In genomic region chr9:6080154-6080716, GRCh38 we compare ENCODE assay signal across 9 cellular contexts.
DNase-seq lines count a peak whose midpoint lies in the region; ATAC-seq, FAIRE-seq and TF ChIP-seq lines count a peak whose summit lies in the region.
"Had no signal": no experiment of that assay in that cellular context is flagged by ENCODE, and none has a peak within 500 bp of the region (broad histone marks: within the 10 kb centered on the region; RNA-seq: fewer than 3 reads in every experiment).

No MANE protein-coding gene starts in this region.

- H3K9ac ChIP-seq in H1 (replicated peaks in 1 of 4; ENCODE audit: extremely low read depth in 1 of 4, low read depth in 3 of 4, low read length in 3 of 4): peak overlapping the region in 2 of 4 experiments; percentile 9 to 12; a peak in 2 of 7 replicates

- no peaks in the 10 kb centered on the region for H3K9me3 Mint-ChIP-seq in memory B cell

- no peak overlapping the region for H4K91ac ChIP-seq in H1 (replicated peaks; ENCODE audit: insufficient read length, low read length)

- peak in 1 of 2 experiments; percentile 86; a peak in 2 of 3 replicates for TF ChIP-seq POLR2A in H1 (IDR thresholded peaks at IDR 0.05; ENCODE audit: control extremely low read depth in 1 of 2, low read depth in 2 of 2, low read length in 2 of 2)

- peak; percentile 93 for DNase-seq in NCI-H69 (lab: John Stamatoyannopoulos, UW)
- DNase-seq in activated CD8-positive, alpha-beta memory T cell treated with anti-CD3 and anti-CD28 coated beads for 48 hours (ENCODE audit: low read depth in 2 of 3, low spot score in 2 of 3): peak; percentile 15 to 35 (median 24)
- peak; percentile 92 to 99 for DNase-seq in H1 (ENCODE audit: low read depth in 1 of 2, low spot score in 2 of 2)
- peak; percentile 31 to 48 for DNase-seq in memory B cell (ENCODE audit: low spot score in 2 of 2)
- DNase-seq in stimulated activated CD8-positive, alpha-beta memory T cell treated with anti-CD3 and anti-CD28 coated beads, Interleukin-12 subunit alpha, Interleukin-12 subunit beta, amount 100 ng/mL, for 24 hours (ENCODE audit: extremely low read depth): peak; percentile 27

- no peak overlapping the region for H2BK15ac ChIP-seq in H1 (ENCODE audit: low read length)

- CTCF ChIA-PET in H1 (lab: Charles Lee; ENCODE audit: partially characterized antibody): interaction anchor here (0.6 to 4.1 kb wide), 12 partner anchors 9 to 407 kb away, joined by 3 to 17 read pairs (median 3); no protein-coding TSS in a partner anchor

- no peaks in the 10 kb centered on the region for H4K20me1 ChIP-seq in H1 (replicated peaks in 1 of 2; ENCODE audit: control insufficient read depth in 1 of 2, insufficient read depth in 2 of 2, low read length in 2 of 2)

- no peaks in the 10 kb centered on the region for H3K79me2 ChIP-seq in H1 (ENCODE audit: control insufficient read depth in 1 of 2, insufficient read depth in 2 of 2, low read length in 2 of 2)

- no peaks in the 10 kb centered on the region for H3K9me3 ChIP-seq in H1 (ENCODE audit: insufficient read depth in 2 of 2, low read depth in 1 of 2, low read length in 1 of 2)

- peaks cover 1% of the 10 kb centered on the region; the same call in 1 of the 2 replicates for H3K23me2 ChIP-seq in H1 (ENCODE audit: low read depth, low read length)

- H3K27me3 Mint-ChIP-seq in memory B cell: peaks cover 2% of the 10 kb centered on the region

- no peak overlapping the region for H4K5ac ChIP-seq in H1 (ENCODE audit: insufficient read length, low read depth, low read length)

- H3K36me3 ChIP-seq in H1 (ENCODE audit: control insufficient read depth in 2 of 4, insufficient read depth in 4 of 4, low read length in 3 of 4): no peaks in the 10 kb centered on the region

- peaks cover 2% of the 10 kb centered on the region for H3K36me3 Mint-ChIP-seq in memory B cell

- 8% methylated on average over 15 of the region's 18 CpGs; no CpG with 5 or more reads in 1 of the 2 experiments for WGBS in H1 (ENCODE audit: extremely low coverage in 1 of 2, insufficient coverage in 1 of 2, insufficient read length in 1 of 2, insufficient replicate concordance in 2 of 2, low coverage in 1 of 2, low lambda C conversion rate in 2 of 2, missing lambda C conversion rate in 1 of 2), 2 experiments

- peak overlapping the region; percentile 63 to 76 for H3K4me2 ChIP-seq in H1 (ENCODE audit: insufficient read depth in 1 of 2, low read depth in 2 of 2, low read length in 2 of 2)

- peak overlapping the region; percentile 79 for H3K27ac Mint-ChIP-seq in memory B cell

- FAIRE-seq in H1 (lab: Jason Lieb, UNC): peak; percentile 94

- peak overlapping the region; percentile 49 for H3K27ac ChIP-seq in 22Rv1
- 0 out of 2 replicates have a peak overlapping the region, but pooled peaks have one; percentile 46 for H3K27ac ChIP-seq in H1 (ENCODE audit: low read depth, low read length)
- H3K27ac ChIP-seq: C4-2B had no signal

- no peak overlapping the region for H3K4ac ChIP-seq in H1 (replicated peaks; ENCODE audit: insufficient read length, low read depth, low read length)

- H2BK12ac ChIP-seq in H1 (ENCODE audit: low read depth, low read length): 0 out of 2 replicates have a peak overlapping the region, but pooled peaks have one; percentile 68

- ATAC-seq in GM19023 (IDR thresholded peaks at IDR 0.05; ENCODE audit: unreplicated experiment): peak; percentile 94
- ATAC-seq in HG03432 (IDR thresholded peaks at IDR 0.05; ENCODE audit: unreplicated experiment): peak; percentile 97
- peak; percentile 94 for ATAC-seq in memory B cell (ENCODE audit: low read depth)

- no peak overlapping the region for H3K14ac ChIP-seq in H1 (ENCODE audit: insufficient read length)

- H3K79me1 ChIP-seq in H1 (ENCODE audit: low read depth, low read length): no peaks in the 10 kb centered on the region

- H3K4me1 Mint-ChIP-seq in memory B cell: peaks cover 6% of the 10 kb centered on the region

- peaks cover 0 to 12% (median 5%) of the 10 kb centered on the region in 4 experiments; a peak in 3 of 7 replicates for H3K4me1 ChIP-seq in H1 (replicated peaks in 1 of 4; ENCODE audit: control insufficient read depth in 3 of 4, insufficient read depth in 4 of 4, low read length in 3 of 4)

- peak overlapping the region; percentile 24 for H2BK120ac ChIP-seq in H1 (replicated peaks; ENCODE audit: low read depth, low read length)

- no peak overlapping the region for H4K8ac ChIP-seq in H1 (ENCODE audit: extremely low read depth, insufficient read depth, low read length)

- TF ChIP-seq CTCF in 22Rv1 (IDR thresholded peaks at IDR 0.05): no peak
- TF ChIP-seq CTCF in H1 (IDR thresholded peaks at IDR 0.05; ENCODE audit: control extremely low read depth in 1 of 3, insufficient read depth in 1 of 3, low read depth in 1 of 3, low read length in 3 of 3): peak in 2 of 3 experiments; percentile 0 to 16; a peak in 2 of 4 replicates

- H2AK5ac ChIP-seq in H1 (ENCODE audit: low read depth, low read length): no peak overlapping the region

- H3K23ac ChIP-seq in H1 (ENCODE audit: insufficient read length): no peak overlapping the region

- H2BK5ac ChIP-seq in H1 (ENCODE audit: low read depth, low read length): peak overlapping the region; percentile 71; the same call in 1 of the 2 replicates

- no peak for TF ChIP-seq EP300 in H1 (IDR thresholded peaks at IDR 0.05; ENCODE audit: borderline replicate concordance in 1 of 2, low read depth in 2 of 2, low read length in 2 of 2)

- H2AFZ ChIP-seq in H1 (ENCODE audit: low read length): no peak overlapping the region

- TF ChIP-seq RAD21 in H1 (IDR thresholded peaks at IDR 0.05 in 1 of 2, conservative IDR thresholded peaks at IDR 0.05 in 1 of 2; ENCODE audit: low read depth in 2 of 2, low read length in 2 of 2): peak in 1 of 2 experiments; percentile 5; a peak in 1 of 4 replicates

- H3K27me3 ChIP-seq in H1 (replicated peaks in 1 of 4; ENCODE audit: control insufficient read depth in 3 of 4, extremely low read depth in 1 of 4, insufficient read depth in 3 of 4, low read length in 3 of 4): no peaks in the 10 kb centered on the region

- POLR2A ChIA-PET in H1 (lab: Charles Lee; ENCODE audit: partially characterized antibody): interaction anchor here (0.6 to 3.2 kb wide), 9 partner anchors 9 to 333 kb away, joined by 3 to 10 read pairs (median 7); partner anchors contain the start of gene UHRF2

- peak overlapping the region; percentile 78 for H3K18ac ChIP-seq in H1 (ENCODE audit: extremely low read depth, low read length)

- peak overlapping the region; percentile 93 for H3K4me3 Mint-ChIP-seq in memory B cell

- H2BK20ac ChIP-seq in H1 (ENCODE audit: low read length): no peak overlapping the region

- peak overlapping the region in 3 of 4 experiments; percentile 15 to 49 (median 41); a peak in 4 of 8 replicates for H3K4me3 ChIP-seq in H1 (ENCODE audit: extremely low read depth in 1 of 4, insufficient read depth in 2 of 4, low read depth in 3 of 4, low read length in 4 of 4)

- H3K56ac ChIP-seq in H1 (replicated peaks; ENCODE audit: insufficient read length, low read depth, low read length): no peak overlapping the region

TF ChIP-seq in H1, 55 proteins besides CTCF, POLR2A, EP300 and RAD21 (continues in another document):
- peak; percentile 29 to 88; a peak in 2 of 4 replicates for TF ChIP-seq SIN3A (conservative IDR thresholded peaks at IDR 0.05 in 1 of 2, IDR thresholded peaks at IDR 0.05 in 1 of 2; ENCODE audit: low read depth in 1 of 2, low read length in 2 of 2)
- peak; percentile 11; the same call in 1 of the 2 replicates for TF ChIP-seq CHD2 (IDR thresholded peaks at IDR 0.05; ENCODE audit: low read length)
- TF ChIP-seq ATF2 (IDR thresholded peaks at IDR 0.05; ENCODE audit: low read length): no peak; the same call in 1 of the 2 replicates
- TF ChIP-seq ZNF274 (IDR thresholded peaks at IDR 0.05; ENCODE audit: borderline replicate concordance, extremely low read depth, low read length): no peak
- no peak for TF ChIP-seq EZH2 (IDR thresholded peaks at IDR 0.05; ENCODE audit: low read depth, low read length, severe bottlenecking)
- TF ChIP-seq SIX5 (IDR thresholded peaks at IDR 0.05; ENCODE audit: low read depth, low read length): peak; percentile 29
- TF ChIP-seq TBP (IDR thresholded peaks at IDR 0.05; ENCODE audit: low read depth, low read length): peak; percentile 57; the same call in 1 of the 2 replicates
- no peak for TF ChIP-seq SRF (IDR thresholded peaks at IDR 0.05; ENCODE audit: low read depth, low read length)
- no peak for TF ChIP-seq KDM1A (IDR thresholded peaks at IDR 0.05; ENCODE audit: borderline replicate concordance, low read length)
- no peak for TF ChIP-seq HDAC2 (IDR thresholded peaks at IDR 0.05; ENCODE audit: borderline replicate concordance in 1 of 2, low read depth in 2 of 2, low read length in 2 of 2)
- peak; percentile 94 for TF ChIP-seq CEBPB (IDR thresholded peaks at IDR 0.05; ENCODE audit: low read depth, low read length)
- peak; percentile 32 for TF ChIP-seq KDM4A (IDR thresholded peaks at IDR 0.05; ENCODE audit: low read depth, low read length, severe bottlenecking)
- TF ChIP-seq POLR2AphosphoS5 (IDR thresholded peaks at IDR 0.05; ENCODE audit: low read depth, low read length): peak; percentile 69; the same call in 1 of the 2 replicates
- peak; percentile 73 for TF ChIP-seq CREB1 (IDR thresholded peaks at IDR 0.05)
- TF ChIP-seq CBX5 (IDR thresholded peaks at IDR 0.05; ENCODE audit: low read depth, low read length): no peak
- TF ChIP-seq FOSL1 (IDR thresholded peaks at IDR 0.05; ENCODE audit: insufficient read depth, low read depth, low read length): no peak
- TF ChIP-seq RXRA (IDR thresholded peaks at IDR 0.05; ENCODE audit: insufficient read depth, low read depth, low read length): no peak
- no peak for TF ChIP-seq NRF1 (IDR thresholded peaks at IDR 0.05; ENCODE audit: low read depth, low read length)
- no peak for TF ChIP-seq KDM5A (IDR thresholded peaks at IDR 0.05; ENCODE audit: low read length)
- TF ChIP-seq CBX8 (IDR thresholded peaks at IDR 0.05; ENCODE audit: borderline replicate concordance, low read depth, low read length): no peak
- no peak for TF ChIP-seq EGR1 (IDR thresholded peaks at IDR 0.05; ENCODE audit: borderline replicate concordance, low read depth, low read length)
- 0 out of 2 replicates have a peak, but pooled peaks have one; percentile 7 for TF ChIP-seq YY1 (IDR thresholded peaks at IDR 0.05; ENCODE audit: low read depth, low read length)

Comparison
In these comparisons a context has a peak if more than half of its experiments do, and no peak if none do; other contexts are left out.
1. Peak in every context shown above with its lines: DNase-seq, ATAC-seq, H3K4me3 ChIP-seq and H3K27ac ChIP-seq.
2. DNase-seq: peak in every context shown above with its lines; median percentile 96 in H1; 93 in NCI-H69; 40 in memory B cell; 27 in stimulated activated CD8-positive, alpha-beta memory T cell treated with anti-CD3 and anti-CD28 coated beads, Interleukin-12 subunit alpha, Interleukin-12 subunit beta, amount 100 ng/mL, for 24 hours; 24 in activated CD8-positive, alpha-beta memory T cell treated with anti-CD3 and anti-CD28 coated beads for 48 hours.